ENCODE assay signal across 1 cellular context in the genomic region with DNA sequence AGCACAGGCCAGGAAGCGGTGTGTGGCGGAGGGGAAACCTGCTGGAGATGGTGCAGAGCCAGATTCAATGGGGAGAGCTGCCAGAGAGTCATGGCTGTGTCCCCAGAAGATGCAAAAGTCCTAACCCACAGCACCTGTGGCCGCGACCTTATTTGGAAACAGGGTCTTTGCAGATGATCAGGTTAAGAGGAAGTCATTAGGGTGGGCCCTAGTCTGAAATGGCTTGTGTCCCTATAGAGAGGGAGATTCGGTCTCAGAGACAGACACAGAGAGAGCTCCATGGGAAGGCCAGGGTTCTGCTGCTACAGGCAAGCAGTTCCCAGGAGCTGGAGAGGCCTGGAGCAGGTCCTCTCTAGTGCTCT.
TF ChIP-seq lines count a peak whose summit lies in the region.

No MANE protein-coding gene starts in this region.

TF ChIP-seq in GM23338, 12 proteins besides CTCF, POLR2A, EP300 and RAD21:
- TF ChIP-seq ZNF114 (CRISPR knock-in tag; IDR thresholded peaks at IDR 0.05) (no peak), ZNF331 (CRISPR knock-in tag; IDR thresholded peaks at IDR 0.05; ENCODE audit: low read depth) (no peak), NANOG (IDR thresholded peaks at IDR 0.05; ENCODE audit: borderline replicate concordance) (no peak), STAT1 (IDR thresholded peaks at IDR 0.05; ENCODE audit: unreplicated experiment) (no peak)
- TF ChIP-seq, protein P1, sequence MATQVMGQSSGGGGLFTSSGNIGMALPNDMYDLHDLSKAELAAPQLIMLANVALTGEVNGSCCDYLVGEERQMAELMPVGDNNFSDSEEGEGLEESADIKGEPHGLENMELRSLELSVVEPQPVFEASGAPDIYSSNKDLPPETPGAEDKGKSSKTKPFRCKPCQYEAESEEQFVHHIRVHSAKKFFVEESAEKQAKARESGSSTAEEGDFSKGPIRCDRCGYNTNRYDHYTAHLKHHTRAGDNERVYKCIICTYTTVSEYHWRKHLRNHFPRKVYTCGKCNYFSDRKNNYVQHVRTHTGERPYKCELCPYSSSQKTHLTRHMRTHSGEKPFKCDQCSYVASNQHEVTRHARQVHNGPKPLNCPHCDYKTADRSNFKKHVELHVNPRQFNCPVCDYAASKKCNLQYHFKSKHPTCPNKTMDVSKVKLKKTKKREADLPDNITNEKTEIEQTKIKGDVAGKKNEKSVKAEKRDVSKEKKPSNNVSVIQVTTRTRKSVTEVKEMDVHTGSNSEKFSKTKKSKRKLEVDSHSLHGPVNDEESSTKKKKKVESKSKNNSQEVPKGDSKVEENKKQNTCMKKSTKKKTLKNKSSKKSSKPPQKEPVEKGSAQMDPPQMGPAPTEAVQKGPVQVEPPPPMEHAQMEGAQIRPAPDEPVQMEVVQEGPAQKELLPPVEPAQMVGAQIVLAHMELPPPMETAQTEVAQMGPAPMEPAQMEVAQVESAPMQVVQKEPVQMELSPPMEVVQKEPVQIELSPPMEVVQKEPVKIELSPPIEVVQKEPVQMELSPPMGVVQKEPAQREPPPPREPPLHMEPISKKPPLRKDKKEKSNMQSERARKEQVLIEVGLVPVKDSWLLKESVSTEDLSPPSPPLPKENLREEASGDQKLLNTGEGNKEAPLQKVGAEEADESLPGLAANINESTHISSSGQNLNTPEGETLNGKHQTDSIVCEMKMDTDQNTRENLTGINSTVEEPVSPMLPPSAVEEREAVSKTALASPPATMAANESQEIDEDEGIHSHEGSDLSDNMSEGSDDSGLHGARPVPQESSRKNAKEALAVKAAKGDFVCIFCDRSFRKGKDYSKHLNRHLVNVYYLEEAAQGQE (IDR thresholded peaks at IDR 0.05; ENCODE audit: unreplicated experiment) = no peak
- TF ChIP-seq, protein P2, sequence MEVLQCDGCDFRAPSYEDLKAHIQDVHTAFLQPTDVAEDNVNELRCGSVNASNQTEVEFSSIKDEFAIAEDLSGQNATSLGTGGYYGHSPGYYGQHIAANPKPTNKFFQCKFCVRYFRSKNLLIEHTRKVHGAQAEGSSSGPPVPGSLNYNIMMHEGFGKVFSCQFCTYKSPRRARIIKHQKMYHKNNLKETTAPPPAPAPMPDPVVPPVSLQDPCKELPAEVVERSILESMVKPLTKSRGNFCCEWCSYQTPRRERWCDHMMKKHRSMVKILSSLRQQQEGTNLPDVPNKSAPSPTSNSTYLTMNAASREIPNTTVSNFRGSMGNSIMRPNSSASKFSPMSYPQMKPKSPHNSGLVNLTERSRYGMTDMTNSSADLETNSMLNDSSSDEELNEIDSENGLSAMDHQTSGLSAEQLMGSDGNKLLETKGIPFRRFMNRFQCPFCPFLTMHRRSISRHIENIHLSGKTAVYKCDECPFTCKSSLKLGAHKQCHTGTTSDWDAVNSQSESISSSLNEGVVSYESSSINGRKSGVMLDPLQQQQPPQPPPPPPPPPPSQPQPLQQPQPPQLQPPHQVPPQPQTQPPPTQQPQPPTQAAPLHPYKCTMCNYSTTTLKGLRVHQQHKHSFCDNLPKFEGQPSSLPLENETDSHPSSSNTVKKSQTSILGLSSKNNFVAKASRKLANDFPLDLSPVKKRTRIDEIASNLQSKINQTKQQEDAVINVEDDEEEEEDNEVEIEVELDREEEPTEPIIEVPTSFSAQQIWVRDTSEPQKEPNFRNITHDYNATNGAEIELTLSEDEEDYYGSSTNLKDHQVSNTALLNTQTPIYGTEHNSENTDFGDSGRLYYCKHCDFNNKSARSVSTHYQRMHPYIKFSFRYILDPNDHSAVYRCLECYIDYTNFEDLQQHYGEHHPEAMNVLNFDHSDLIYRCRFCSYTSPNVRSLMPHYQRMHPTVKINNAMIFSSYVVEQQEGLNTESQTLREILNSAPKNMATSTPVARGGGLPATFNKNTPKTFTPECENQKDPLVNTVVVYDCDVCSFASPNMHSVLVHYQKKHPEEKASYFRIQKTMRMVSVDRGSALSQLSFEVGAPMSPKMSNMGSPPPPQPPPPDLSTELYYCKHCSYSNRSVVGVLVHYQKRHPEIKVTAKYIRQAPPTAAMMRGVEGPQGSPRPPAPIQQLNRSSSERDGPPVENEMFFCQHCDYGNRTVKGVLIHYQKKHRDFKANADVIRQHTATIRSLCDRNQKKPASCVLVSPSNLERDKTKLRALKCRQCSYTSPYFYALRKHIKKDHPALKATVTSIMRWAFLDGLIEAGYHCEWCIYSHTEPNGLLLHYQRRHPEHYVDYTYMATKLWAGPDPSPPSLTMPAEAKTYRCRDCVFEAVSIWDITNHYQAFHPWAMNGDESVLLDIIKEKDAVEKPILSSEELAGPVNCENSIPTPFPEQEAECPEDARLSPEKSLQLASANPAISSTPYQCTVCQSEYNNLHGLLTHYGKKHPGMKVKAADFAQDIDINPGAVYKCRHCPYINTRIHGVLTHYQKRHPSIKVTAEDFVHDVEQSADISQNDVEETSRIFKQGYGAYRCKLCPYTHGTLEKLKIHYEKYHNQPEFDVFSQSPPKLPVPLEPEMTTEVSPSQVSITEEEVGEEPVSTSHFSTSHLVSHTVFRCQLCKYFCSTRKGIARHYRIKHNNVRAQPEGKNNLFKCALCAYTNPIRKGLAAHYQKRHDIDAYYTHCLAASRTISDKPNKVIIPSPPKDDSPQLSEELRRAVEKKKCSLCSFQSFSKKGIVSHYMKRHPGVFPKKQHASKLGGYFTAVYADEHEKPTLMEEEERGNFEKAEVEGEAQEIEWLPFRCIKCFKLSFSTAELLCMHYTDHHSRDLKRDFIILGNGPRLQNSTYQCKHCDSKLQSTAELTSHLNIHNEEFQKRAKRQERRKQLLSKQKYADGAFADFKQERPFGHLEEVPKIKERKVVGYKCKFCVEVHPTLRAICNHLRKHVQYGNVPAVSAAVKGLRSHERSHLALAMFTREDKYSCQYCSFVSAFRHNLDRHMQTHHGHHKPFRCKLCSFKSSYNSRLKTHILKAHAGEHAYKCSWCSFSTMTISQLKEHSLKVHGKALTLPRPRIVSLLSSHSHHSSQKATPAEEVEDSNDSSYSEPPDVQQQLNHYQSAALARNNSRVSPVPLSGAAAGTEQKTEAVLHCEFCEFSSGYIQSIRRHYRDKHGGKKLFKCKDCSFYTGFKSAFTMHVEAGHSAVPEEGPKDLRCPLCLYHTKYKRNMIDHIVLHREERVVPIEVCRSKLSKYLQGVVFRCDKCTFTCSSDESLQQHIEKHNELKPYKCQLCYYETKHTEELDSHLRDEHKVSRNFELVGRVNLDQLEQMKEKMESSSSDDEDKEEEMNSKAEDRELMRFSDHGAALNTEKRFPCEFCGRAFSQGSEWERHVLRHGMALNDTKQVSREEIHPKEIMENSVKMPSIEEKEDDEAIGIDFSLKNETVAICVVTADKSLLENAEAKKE (CRISPR knock-in tag; IDR thresholded peaks at IDR 0.05) = no peak
